ENCODE assay signal across 1 cellular context in genomic region chr9:121778252-121779225, GRCh38.
TF ChIP-seq lines count a peak whose summit lies in the region.

No MANE protein-coding gene starts in this region.

TF ChIP-seq in SK-N-SH treated with all-trans-retinoic acid at 6 μM for 48 hours, 23 proteins besides CTCF, POLR2A, EP300 and RAD21 (continued from another document):
- no peak for TF ChIP-seq TSHZ2 (CRISPR knock-in tag; IDR thresholded peaks at IDR 0.05)
- TF ChIP-seq POU6F1 (CRISPR knock-in tag; IDR thresholded peaks at IDR 0.05; ENCODE audit: borderline replicate concordance, low read depth) = no peak
